8 cellular contexts compared by ENCODE assay signal in the genomic region with DNA sequence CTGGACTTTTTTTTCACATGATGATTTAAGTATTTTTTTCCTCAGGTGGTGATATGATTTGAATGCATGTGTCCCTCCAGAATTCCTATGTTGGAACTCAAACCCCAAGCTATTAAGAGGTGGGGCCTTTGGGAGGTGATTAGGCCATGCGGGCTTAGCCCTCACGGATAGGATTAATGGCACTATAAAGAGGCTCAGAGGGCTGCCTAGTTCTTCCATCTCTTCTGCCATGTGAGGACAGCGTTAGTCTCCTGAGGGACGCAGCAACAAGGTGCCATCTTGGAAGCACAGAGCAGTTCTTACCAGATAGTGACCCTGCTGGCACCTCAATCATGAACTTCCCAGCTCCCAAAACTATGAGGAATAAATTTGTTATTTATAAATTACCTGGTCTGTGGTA.
"Had no signal": no experiment of that assay in that cellular context is flagged by ENCODE, and none has a peak within 500 bp of the region (broad histone marks: within the 10 kb centered on the region; RNA-seq: fewer than 3 reads in every experiment).

No MANE protein-coding gene starts in this region.

- DNase-seq: H9, HCEC 1CT, IMR-90, KG1 had no signal

- H3K4me3 ChIP-seq: GM23338 had no signal

- H3K27ac Mint-ChIP-seq: GM23338, H9 had no signal

- H3K4me3 Mint-ChIP-seq: GM23338, H9 had no signal

- ATAC-seq: GM23338 had no signal

- FAIRE-seq: H1, H54, HTR-8/SVneo had no signal
